8 cellular contexts compared by ENCODE assay signal in genomic region chr15:99507732-99508571, GRCh38. TPM values are rescaled to one million over a fixed set of nuclear protein-coding genes. Genes with fewer than 3 reads are reported as not detected.
DNase-seq lines count a peak whose midpoint lies in the region; ATAC-seq, FAIRE-seq and TF ChIP-seq lines count a peak whose summit lies in the region.

No MANE protein-coding gene starts in this region.

- no peaks in the 10 kb centered on the region for H3K27me3 ChIP-seq in naive thymus-derived CD4-positive, alpha-beta T cell (ENCODE audit: control insufficient read depth in 2 of 2, insufficient read depth in 2 of 2, low read length in 2 of 2)

- POLR2A ChIA-PET in MCF 10A (lab: Yijun Ruan, JAX): interaction anchor here (1.1 kb wide), 1 partner anchor 14 kb away, joined by 5 read pairs; no protein-coding TSS in a partner anchor
- POLR2A ChIA-PET in naive thymus-derived CD4-positive, alpha-beta T cell (lab: Charles Lee): no interaction called here

- peak; percentile 98 for FAIRE-seq in GM18507 (lab: Jason Lieb, UNC)

- no peaks in the 10 kb centered on the region for H3K4me1 ChIP-seq in naive thymus-derived CD4-positive, alpha-beta T cell (ENCODE audit: control insufficient read depth in 2 of 2, insufficient read depth in 2 of 2, low read length in 2 of 2)

- H3K9me3 Mint-ChIP-seq in MCF 10A (ENCODE audit: unreplicated experiment): no peaks in the 10 kb centered on the region
- H3K9me3 Mint-ChIP-seq in naive thymus-derived CD4-positive, alpha-beta T cell: no peaks in the 10 kb centered on the region

- BruUV-seq in MCF 10A (replicated peaks; lab: Mats Ljungman, UMichigan): no TSS peak

- CTCF ChIA-PET in MCF 10A (lab: Yijun Ruan, JAX): interaction anchor here (0.9 to 1.9 kb wide), 2 partner anchors 23 to 195 kb away, joined by 4 to 6 read pairs; no protein-coding TSS in a partner anchor
- CTCF ChIA-PET in naive thymus-derived CD4-positive, alpha-beta T cell (lab: Charles Lee): interaction anchor here (0.9 kb wide), 1 partner anchor 26 kb away, joined by 3 read pairs; no protein-coding TSS in a partner anchor

- TF ChIP-seq CTCF in MCF 10A (IDR thresholded peaks at IDR 0.05; ENCODE audit: unreplicated experiment): no peak

- DNase-seq in GM18507 (ENCODE audit: extremely low spot score, insufficient read length, low read depth): no peak
- DNase-seq in MCF 10A (ENCODE audit: unreplicated experiment): peak; percentile 12
- no peak for DNase-seq in naive thymus-derived CD4-positive, alpha-beta T cell
- no peak for DNase-seq in KG1 (lab: John Stamatoyannopoulos, UW)
- DNase-seq in NCI-H1048 (lab: John Stamatoyannopoulos, UW): no peak
- no peak for DNase-seq in NK-92 (lab: John Stamatoyannopoulos, UW; ENCODE audit: unreplicated experiment)
- no peak for DNase-seq in HuH-7.5 (ENCODE audit: low spot score)

- H3K9me3 ChIP-seq in naive thymus-derived CD4-positive, alpha-beta T cell (ENCODE audit: control insufficient read depth in 2 of 3, low read length in 3 of 3): no peaks in the 10 kb centered on the region

- peak; percentile 32 for ATAC-seq in HG03159 (IDR thresholded peaks at IDR 0.05; ENCODE audit: unreplicated experiment)
- ATAC-seq in naive thymus-derived CD4-positive, alpha-beta T cell: peak; percentile 38

- no peaks in the 10 kb centered on the region for H3K27me3 Mint-ChIP-seq in MCF 10A (ENCODE audit: insufficient read depth, unreplicated experiment)
- H3K27me3 Mint-ChIP-seq in naive thymus-derived CD4-positive, alpha-beta T cell: peaks cover 0 to 4% (median 0%) of the 10 kb centered on the region in 5 donors

- intact Hi-C loops in MCF 10A (cut with micrococcal nuclease): no loop called here
- intact Hi-C loops in naive thymus-derived CD4-positive, alpha-beta T cell (cut with micrococcal nuclease): loop anchor here in 1 of 2 donors (10.0 kb wide), 1 partner anchor 223 kb away; no protein-coding TSS in a partner anchor

- H3K27ac ChIP-seq in naive thymus-derived CD4-positive, alpha-beta T cell (ENCODE audit: low read depth, low read length): no peak overlapping the region

- no peaks in the 10 kb centered on the region for H3K36me3 Mint-ChIP-seq in MCF 10A (ENCODE audit: insufficient read depth, unreplicated experiment)
- no peaks in the 10 kb centered on the region for H3K36me3 Mint-ChIP-seq in naive thymus-derived CD4-positive, alpha-beta T cell

- H3K36me3 ChIP-seq in naive thymus-derived CD4-positive, alpha-beta T cell (ENCODE audit: control insufficient read depth in 2 of 3, insufficient read depth in 3 of 3, low read length in 3 of 3): no peaks in the 10 kb centered on the region

- no peak overlapping the region for H3K27ac Mint-ChIP-seq in MCF 10A (ENCODE audit: low read depth, unreplicated experiment)
- peak overlapping the region in 1 of 9 donors; percentile 12 for H3K27ac Mint-ChIP-seq in naive thymus-derived CD4-positive, alpha-beta T cell

- no peak overlapping the region for H3K4me3 Mint-ChIP-seq in MCF 10A (ENCODE audit: unreplicated experiment)
- peak overlapping the region in 1 of 10 donors; percentile 29 for H3K4me3 Mint-ChIP-seq in naive thymus-derived CD4-positive, alpha-beta T cell

- peaks cover 16% of the 10 kb centered on the region for H3K4me1 Mint-ChIP-seq in MCF 10A (ENCODE audit: insufficient read depth, unreplicated experiment)
- peaks cover 13 to 46% (median 32%) of the 10 kb centered on the region in 7 donors for H3K4me1 Mint-ChIP-seq in naive thymus-derived CD4-positive, alpha-beta T cell

- H3K4me3 ChIP-seq in naive thymus-derived CD4-positive, alpha-beta T cell (ENCODE audit: low read length): no peak overlapping the region

RNA-seq across cellular contexts. Expression of gene MEF2A, which starts 57.8 kb away (rescaled TPM):
- total RNA-seq in MCF 10A (2022): 52.9 and 55.2 TPM in 2 replicates
- total RNA-seq in naive thymus-derived CD4-positive, alpha-beta T cell: 10 to 100 TPM; 24.2 to 42.8 (median 38.5) TPM
- polyA plus RNA-seq in naive thymus-derived CD4-positive, alpha-beta T cell: 10 to 100 TPM; 17.2 to 21.8 TPM
